In genomic region chr12:94429633-94430032, GRCh38 we compare ENCODE assay signal across 20 cellular contexts. TPM values are rescaled to one million over a fixed set of nuclear protein-coding genes. Genes with fewer than 3 reads are reported as not detected.
DNase-seq lines count a peak whose midpoint lies in the region; ATAC-seq and TF ChIP-seq lines count a peak whose summit lies in the region.
"Had no signal": no experiment of that assay in that cellular context is flagged by ENCODE, and none has a peak within 500 bp of the region (broad histone marks: within the 10 kb centered on the region; RNA-seq: fewer than 3 reads in every experiment).

No MANE protein-coding gene starts in this region.

- peak in 1 of 2 donors; percentile 37 for DNase-seq in stimulated activated naive CD8-positive, alpha-beta T cell treated with anti-CD3 and anti-CD28 coated beads, Interleukin-15, amount 100 ng/mL, for 72 hours
- no peak for DNase-seq in stimulated activated naive CD8-positive, alpha-beta T cell treated with anti-CD3 and anti-CD28 coated beads, Interleukin-15, Interleukin-2, amounts not matched to agents 100 U/mL and 50 U/mL, for 24 hours
- DNase-seq in OCI-M1 (lab: John Stamatoyannopoulos, UW) (peak; percentile 23), fibroblast of mammary gland (ENCODE audit: low read depth) (peak; percentile 12), RPMI8226 (no peak), Karpas-422 (no peak), DMS53 treated with DMSO at 0.1 percent for 48 hours (lab: John Stamatoyannopoulos, UW; ENCODE audit: unreplicated experiment) (no peak)
- DNase-seq in activated CD8-positive, alpha-beta memory T cell treated with anti-CD3 and anti-CD28 coated beads, Interleukin-2, amount 50 U/mL, for 48 hours = no peak
- DNase-seq: activated gamma-delta T cell; cerebellar nuclear complex; effector CD4-positive, alpha-beta T cell; heart left ventricle; NCI-H1417 treated with DMSO at 0.1 percent for 48 hours; NCI-H2171 treated with DMSO at 0.1 percent for 48 hours; PC-9; retina; stimulated activated CD4-positive, alpha-beta T cell treated with anti-CD3 and anti-CD28 coated beads, Interleukin-12 subunit alpha, Interleukin-12 subunit beta, amount 100 ng/mL, for 4 hours had no signal

- peaks cover 23 to 29% of the 10 kb centered on the region in 2 donors for H3K9me3 Mint-ChIP-seq in stimulated activated naive CD8-positive, alpha-beta T cell treated with anti-CD3 and anti-CD28 coated beads, Interleukin-15, amount 100 ng/mL, for 72 hours

- ATAC-seq in stimulated activated naive CD8-positive, alpha-beta T cell treated with anti-CD3 and anti-CD28 coated beads, Interleukin-15, amount 100 ng/mL, for 72 hours = peak; percentile 76
- ATAC-seq in stimulated activated naive CD8-positive, alpha-beta T cell treated with anti-CD3 and anti-CD28 coated beads, Interleukin-15, Interleukin-2, amounts not matched to agents 100 U/mL and 50 U/mL, for 24 hours = no peak

- no peaks in the 10 kb centered on the region for H3K27me3 ChIP-seq in Karpas-422 (ENCODE audit: low read length)
- H3K27me3 ChIP-seq: heart left ventricle had no signal

- peaks cover 33% of the 10 kb centered on the region for H3K4me1 Mint-ChIP-seq in stimulated activated naive CD8-positive, alpha-beta T cell treated with anti-CD3 and anti-CD28 coated beads, Interleukin-15, amount 100 ng/mL, for 72 hours
- H3K4me1 Mint-ChIP-seq: CD14-positive monocyte had no signal

- TF ChIP-seq CTCF in fibroblast of mammary gland (conservative IDR thresholded peaks at IDR 0.05; ENCODE audit: control insufficient read depth, insufficient read depth, low read depth, low read length) = no peak

- peaks cover 92% of the 10 kb centered on the region for H3K79me2 ChIP-seq in Karpas-422 (ENCODE audit: low read length)

- no peak overlapping the region for H3K27ac ChIP-seq in Karpas-422 (ENCODE audit: low read length)
- H3K27ac ChIP-seq: heart left ventricle, PC-9, VCaP had no signal

- no peak overlapping the region for H2AFZ ChIP-seq in Karpas-422 (ENCODE audit: low read length)
- H2AFZ ChIP-seq: PC-9 had no signal

- H3K9me3 ChIP-seq in Karpas-422 (ENCODE audit: low read length) = peaks cover 37% of the 10 kb centered on the region

- no peak overlapping the region for H3K27ac Mint-ChIP-seq in stimulated activated naive CD8-positive, alpha-beta T cell treated with anti-CD3 and anti-CD28 coated beads, Interleukin-15, amount 100 ng/mL, for 72 hours
- H3K27ac Mint-ChIP-seq: CD14-positive monocyte had no signal

- H3K4me3 ChIP-seq in fibroblast of mammary gland (ENCODE audit: control insufficient read depth, low read depth, low read length) (no peak overlapping the region), Karpas-422 (ENCODE audit: low read length) (no peak overlapping the region)
- H3K4me3 ChIP-seq: heart left ventricle, lung, PC-9 had no signal

- no peak overlapping the region for H3K4me3 Mint-ChIP-seq in stimulated activated naive CD8-positive, alpha-beta T cell treated with anti-CD3 and anti-CD28 coated beads, Interleukin-15, amount 100 ng/mL, for 72 hours
- H3K4me3 Mint-ChIP-seq: CD14-positive monocyte had no signal

- H4K20me1 ChIP-seq in Karpas-422 (ENCODE audit: insufficient read depth, low read depth, low read length) = no peaks in the 10 kb centered on the region

- no peak overlapping the region for H3K9ac ChIP-seq in Karpas-422 (ENCODE audit: low read length)

- no peaks in the 10 kb centered on the region for H3K27me3 Mint-ChIP-seq in stimulated activated naive CD8-positive, alpha-beta T cell treated with anti-CD3 and anti-CD28 coated beads, Interleukin-15, amount 100 ng/mL, for 72 hours

- no peaks in the 10 kb centered on the region for H3K9me2 ChIP-seq in Karpas-422 (replicated peaks; ENCODE audit: insufficient read depth, low read length)

- H3K4me2 ChIP-seq in Karpas-422 (ENCODE audit: low read depth, low read length, poor library complexity, severe bottlenecking) = no peak overlapping the region
- H3K4me2 ChIP-seq: PC-9 had no signal

- H3K4me1 ChIP-seq in Karpas-422 (ENCODE audit: low read length) = no peaks in the 10 kb centered on the region

- H3K36me3 ChIP-seq in Karpas-422 (ENCODE audit: insufficient read depth, low read length) = peaks cover 65% of the 10 kb centered on the region

RNA-seq across cellular contexts. Expression of gene CEP83, which starts 30.0 kb away (rescaled TPM):
- 42.4 and 102 TPM in 2 replicates for total RNA-seq in Karpas-422 (2014; rRNA removed; shearing (Covaris generic); ENCODE audit: low replicate concordance)

Comparison
In these comparisons a context has a peak if more than half of its experiments do, and no peak if none do; other contexts are left out.
1. DNase-seq: peak in OCI-M1 (single experiment) and fibroblast of mammary gland (single experiment); none in stimulated activated naive CD8-positive, alpha-beta T cell treated with anti-CD3 and anti-CD28 coated beads, Interleukin-15, Interleukin-2, amounts not matched to agents 100 U/mL and 50 U/mL, for 24 hours (single experiment), RPMI8226 (single experiment), activated CD8-positive, alpha-beta memory T cell treated with anti-CD3 and anti-CD28 coated beads, Interleukin-2, amount 50 U/mL, for 48 hours (single experiment), Karpas-422 (single experiment) and DMS53 treated with DMSO at 0.1 percent for 48 hours (single experiment).